15 cellular contexts compared by ENCODE assay signal in the genomic region with DNA sequence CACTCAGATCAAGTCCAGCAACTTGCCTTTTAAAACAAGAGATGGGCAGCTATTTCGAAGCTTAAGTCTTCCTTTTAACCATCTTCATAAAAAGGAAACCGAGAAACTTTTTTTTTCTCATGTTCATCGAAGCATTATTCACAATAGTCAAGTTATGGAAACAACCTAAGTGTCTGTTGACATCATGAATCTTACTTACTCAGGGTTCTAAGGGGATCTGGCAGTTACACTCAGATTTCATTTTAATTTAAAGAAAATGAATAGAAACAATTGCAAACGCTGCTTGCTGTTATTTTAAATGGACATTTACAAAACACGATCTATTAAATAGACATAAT.
DNase-seq lines count a peak whose midpoint lies in the region; ATAC-seq and TF ChIP-seq lines count a peak whose summit lies in the region.
"Had no signal": no experiment of that assay in that cellular context is flagged by ENCODE, and none has a peak within 500 bp of the region (broad histone marks: within the 10 kb centered on the region; RNA-seq: fewer than 3 reads in every experiment).

No MANE protein-coding gene starts in this region.

- no peaks in the 10 kb centered on the region for H3K9me2 ChIP-seq in hepatocyte (replicated peaks; ENCODE audit: insufficient read depth)

- H3K27ac ChIP-seq in hepatocyte (no peak overlapping the region), A673 (ENCODE audit: low read depth, low read length, poor library complexity, severe bottlenecking) (no peak overlapping the region)

- no peaks in the 10 kb centered on the region for H3K36me3 ChIP-seq in hepatocyte (replicated peaks; ENCODE audit: insufficient read depth, low read depth)
- no peaks in the 10 kb centered on the region for H3K36me3 ChIP-seq in A673 (ENCODE audit: insufficient read depth, low read length, poor library complexity, severe bottlenecking)

- no peaks in the 10 kb centered on the region for H3K79me2 ChIP-seq in hepatocyte

- POLR2A ChIA-PET in A673 (lab: Charles Lee; ENCODE audit: low non-redundant PET) = no interaction called here

- CTCF ChIA-PET in A673 (lab: Charles Lee) = no interaction called here

- no peak overlapping the region for H2AFZ ChIP-seq in hepatocyte

- H3K27me3 ChIP-seq in hepatocyte (no peaks in the 10 kb centered on the region), A673 (replicated peaks; ENCODE audit: insufficient read depth, low read depth, low read length, poor library complexity) (no peaks in the 10 kb centered on the region)

- whole genome bisulfite sequencing in hepatocyte (ENCODE audit: low lambda C conversion rate, missing lambda C conversion rate) = 73% methylated on average over 5 of the region's 5 CpGs

- no TSS peak for BruUV-seq in A673 (replicated peaks; lab: Mats Ljungman, UMichigan)

- H3K4me1 ChIP-seq in hepatocyte (ENCODE audit: insufficient read depth) (no peaks in the 10 kb centered on the region), A673 (ENCODE audit: insufficient read depth, low read length, poor library complexity, severe bottlenecking) (peaks cover 3% of the 10 kb centered on the region)

- H3K4me3 ChIP-seq in hepatocyte (no peak overlapping the region), A673 (ENCODE audit: low read depth, low read length, poor library complexity, severe bottlenecking) (no peak overlapping the region)

- intact Hi-C loops in A673 (cut with micrococcal nuclease; ENCODE audit: unreplicated experiment) = no loop called here

- ATAC-seq in GM18519 (IDR thresholded peaks at IDR 0.05; ENCODE audit: low FRiP score, unreplicated experiment) = peak; percentile 84
- peak; percentile 81 for ATAC-seq in GM21528 (IDR thresholded peaks at IDR 0.05; ENCODE audit: low FRiP score, unreplicated experiment)
- ATAC-seq in HG03095 (IDR thresholded peaks at IDR 0.05; ENCODE audit: unreplicated experiment) = peak; percentile 86
- ATAC-seq: activated T-cell treated with anti-CD3 and anti-CD28 coated beads, Interleukin-2, amount 50 U/mL, for 72 hours; WTC11 had no signal

- DNase-seq in hepatocyte (ENCODE audit: low spot score) (no peak), NCI-H1092 (lab: John Stamatoyannopoulos, UW) (no peak), cerebellar cortex (ENCODE audit: low spot score) (no peak), NCI-H82 treated with DMSO at 0.1 percent for 48 hours (lab: John Stamatoyannopoulos, UW; ENCODE audit: unreplicated experiment) (no peak), A673 (ENCODE audit: low spot score) (no peak)
- DNase-seq: activated T-cell treated with anti-CD3 and anti-CD28 coated beads, Interleukin-2, amount 50 U/mL, for 72 hours; CD4-positive, CD25-positive, alpha-beta regulatory T cell; HFFc6; hippocampal formation; mesendoderm; NCI-H2081 treated with DMSO at 0.1 percent for 48 hours had no signal

- H3K4me2 ChIP-seq in hepatocyte = peak overlapping the region; percentile 28

- H3K9me3 ChIP-seq in hepatocyte (ENCODE audit: low read depth) (no peaks in the 10 kb centered on the region), A673 (ENCODE audit: low read depth, low read length, poor library complexity, severe bottlenecking) (no peaks in the 10 kb centered on the region)

- no peak for TF ChIP-seq CTCF in hepatocyte (IDR thresholded peaks at IDR 0.05; ENCODE audit: poor library complexity)
- no peak for TF ChIP-seq CTCF in A673 (conservative IDR thresholded peaks at IDR 0.05; ENCODE audit: low read depth, low read length)

- H4K20me1 ChIP-seq in hepatocyte (ENCODE audit: insufficient read depth, poor library complexity, severe bottlenecking) = no peaks in the 10 kb centered on the region
